In genomic region chr3:53688989-53689388, GRCh38 we compare ENCODE assay signal across 16 cellular contexts.
DNase-seq lines count a peak whose midpoint lies in the region; ATAC-seq and TF ChIP-seq lines count a peak whose summit lies in the region.
"Had no signal": no experiment of that assay in that cellular context is flagged by ENCODE, and none has a peak within 500 bp of the region (broad histone marks: within the 10 kb centered on the region; RNA-seq: fewer than 3 reads in every experiment).

No MANE protein-coding gene starts in this region.

- H3K4me1 Mint-ChIP-seq in activated naive CD8-positive, alpha-beta T cell treated with anti-CD3 and anti-CD28 coated beads, Interleukin-2, amount 10 ng/mL, durations not matched to agents 7 days and 5 days, result peaks cover 6% of the 10 kb centered on the region
- no peaks in the 10 kb centered on the region for H3K4me1 Mint-ChIP-seq in activated naive CD8-positive, alpha-beta T cell treated with anti-CD3 and anti-CD28 coated beads, Interleukin-2, amount 50 U/mL, for 24 hours

- POLR2A ChIA-PET in activated naive CD8-positive, alpha-beta T cell treated with anti-CD3 and anti-CD28 coated beads, Interleukin-2, amount 10 ng/mL, durations not matched to agents 7 days and 5 days (lab: Charles Lee), result no interaction called here

- TF ChIP-seq CTCF in esophagus muscularis mucosa (IDR thresholded peaks at IDR 0.05), result no peak

- no peak for TF ChIP-seq EP300 in esophagus muscularis mucosa (IDR thresholded peaks at IDR 0.05)

- ATAC-seq in activated naive CD8-positive, alpha-beta T cell treated with anti-CD3 and anti-CD28 coated beads, Interleukin-2, amount 10 ng/mL, durations not matched to agents 7 days and 5 days (ENCODE audit: low read depth), result no peak
- ATAC-seq in activated naive CD8-positive, alpha-beta T cell treated with anti-CD3 and anti-CD28 coated beads, Interleukin-2, amount 50 U/mL, for 24 hours, result no peak
- ATAC-seq in HG03045 (IDR thresholded peaks at IDR 0.05; ENCODE audit: unreplicated experiment), result no peak
- ATAC-seq: Panc1 had no signal

- no peaks in the 10 kb centered on the region for H3K36me3 Mint-ChIP-seq in activated naive CD8-positive, alpha-beta T cell treated with anti-CD3 and anti-CD28 coated beads, Interleukin-2, amount 10 ng/mL, durations not matched to agents 7 days and 5 days
- H3K36me3 Mint-ChIP-seq in activated naive CD8-positive, alpha-beta T cell treated with anti-CD3 and anti-CD28 coated beads, Interleukin-2, amount 50 U/mL, for 24 hours (ENCODE audit: low read depth), result no peaks in the 10 kb centered on the region
- H3K36me3 Mint-ChIP-seq: CD14-positive monocyte had no signal

- no peaks in the 10 kb centered on the region for H3K27me3 ChIP-seq in esophagus muscularis mucosa

- peak overlapping the region; percentile 14 for H3K27ac Mint-ChIP-seq in activated naive CD8-positive, alpha-beta T cell treated with anti-CD3 and anti-CD28 coated beads, Interleukin-2, amount 10 ng/mL, durations not matched to agents 7 days and 5 days
- no peak overlapping the region for H3K27ac Mint-ChIP-seq in activated naive CD8-positive, alpha-beta T cell treated with anti-CD3 and anti-CD28 coated beads, Interleukin-2, amount 50 U/mL, for 24 hours
- H3K27ac Mint-ChIP-seq: CD14-positive monocyte had no signal

- WGBS in esophagus muscularis mucosa, result 76% methylated on average over 5 of the region's 5 CpGs

- H3K4me1 ChIP-seq in esophagus muscularis mucosa, result no peaks in the 10 kb centered on the region

- intact Hi-C loops in esophagus muscularis mucosa (cut with DNase I), result no loop called here

- DNase-seq in activated naive CD8-positive, alpha-beta T cell treated with anti-CD3 and anti-CD28 coated beads, Interleukin-2, amount 10 ng/mL, durations not matched to agents 7 days and 5 days, result no peak
- no peak for DNase-seq in activated naive CD8-positive, alpha-beta T cell treated with anti-CD3 and anti-CD28 coated beads, Interleukin-2, amount 50 U/mL, for 24 hours
- peak; percentile 8 for DNase-seq in NCI-H2171 (lab: John Stamatoyannopoulos, UW)
- DNase-seq in esophagus muscularis mucosa (ENCODE audit: extremely low spot score), result peak; percentile 75
- DNase-seq in ureter (ENCODE audit: low spot score), result peak; percentile 38
- DNase-seq in NCI-H146 (lab: John Stamatoyannopoulos, UW), result no peak
- DNase-seq: ACHN, AML-193, EL, HCEC 1CT, NCI-H1105 treated with DMSO at 0.1 percent for 48 hours, NCI-H1930 had no signal

- H3K27me3 Mint-ChIP-seq in activated naive CD8-positive, alpha-beta T cell treated with anti-CD3 and anti-CD28 coated beads, Interleukin-2, amount 10 ng/mL, durations not matched to agents 7 days and 5 days, result peaks cover 35% of the 10 kb centered on the region
- H3K27me3 Mint-ChIP-seq in activated naive CD8-positive, alpha-beta T cell treated with anti-CD3 and anti-CD28 coated beads, Interleukin-2, amount 50 U/mL, for 24 hours, result peaks cover 10% of the 10 kb centered on the region

- no peak overlapping the region for H3K4me3 ChIP-seq in esophagus muscularis mucosa

- no peak for TF ChIP-seq POLR2A in esophagus muscularis mucosa (IDR thresholded peaks at IDR 0.05; ENCODE audit: low read depth)

- H3K9me3 Mint-ChIP-seq in activated naive CD8-positive, alpha-beta T cell treated with anti-CD3 and anti-CD28 coated beads, Interleukin-2, amount 10 ng/mL, durations not matched to agents 7 days and 5 days, result no peaks in the 10 kb centered on the region
- H3K9me3 Mint-ChIP-seq in activated naive CD8-positive, alpha-beta T cell treated with anti-CD3 and anti-CD28 coated beads, Interleukin-2, amount 50 U/mL, for 24 hours, result no peaks in the 10 kb centered on the region

- H3K9me3 ChIP-seq in esophagus muscularis mucosa, result no peaks in the 10 kb centered on the region

- no peaks in the 10 kb centered on the region for H3K36me3 ChIP-seq in esophagus muscularis mucosa

- H3K27ac ChIP-seq in esophagus muscularis mucosa (replicated peaks in 1 of 4), result no peak overlapping the region
- H3K27ac ChIP-seq: HL-60 had no signal

- H3K4me3 Mint-ChIP-seq in activated naive CD8-positive, alpha-beta T cell treated with anti-CD3 and anti-CD28 coated beads, Interleukin-2, amount 10 ng/mL, durations not matched to agents 7 days and 5 days, result no peak overlapping the region
- no peak overlapping the region for H3K4me3 Mint-ChIP-seq in activated naive CD8-positive, alpha-beta T cell treated with anti-CD3 and anti-CD28 coated beads, Interleukin-2, amount 50 U/mL, for 24 hours
- H3K4me3 Mint-ChIP-seq: CD14-positive monocyte had no signal

Comparison
In these comparisons a context has a peak if more than half of its experiments do, and no peak if none do; other contexts are left out.
1. DNase-seq: peak in NCI-H2171 (single experiment), esophagus muscularis mucosa (single experiment) and ureter (single experiment); none in activated naive CD8-positive, alpha-beta T cell treated with anti-CD3 and anti-CD28 coated beads, Interleukin-2, amount 10 ng/mL, durations not matched to agents 7 days and 5 days (single experiment), activated naive CD8-positive, alpha-beta T cell treated with anti-CD3 and anti-CD28 coated beads, Interleukin-2, amount 50 U/mL, for 24 hours (single experiment) and NCI-H146 (single experiment).